Comparison of ENCODE assay signal across 15 cellular contexts in the genomic region with DNA sequence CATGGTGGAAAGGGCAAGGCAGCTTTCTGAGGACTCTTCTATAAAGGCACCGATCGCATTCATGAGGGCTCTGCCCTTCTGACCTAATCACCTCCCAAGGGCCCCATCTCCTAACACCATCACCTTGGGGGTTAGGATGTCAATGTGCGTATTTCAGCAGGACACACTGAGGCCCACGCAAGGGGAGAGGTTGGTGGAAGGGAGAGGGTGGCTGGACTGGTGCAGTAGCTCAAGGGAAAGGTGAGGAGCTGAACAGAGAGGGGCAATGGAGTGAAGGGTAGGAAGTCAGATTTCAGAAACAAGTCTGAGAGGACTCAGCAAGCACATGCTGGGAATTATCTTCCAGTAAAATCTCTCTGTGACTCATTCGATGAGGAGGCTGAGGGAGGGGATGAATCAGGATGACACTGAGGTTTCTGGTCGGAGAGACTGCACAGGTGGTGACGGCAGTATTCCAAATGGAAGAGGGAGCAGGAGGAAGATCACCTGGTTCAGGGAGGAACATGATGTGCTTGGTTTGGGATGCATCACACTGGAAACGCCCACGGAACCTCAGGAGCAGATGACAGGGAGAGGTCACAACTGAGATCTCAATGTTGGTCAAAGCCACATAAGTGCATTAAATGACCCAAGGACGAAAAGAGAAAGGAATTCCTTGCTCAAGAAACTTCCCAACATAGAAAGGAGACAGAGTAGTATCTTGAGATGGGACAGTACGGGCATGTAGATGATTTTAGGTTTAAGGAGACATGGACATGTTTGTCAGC.
A peak's percentile ranks its signal among the peaks of the same experiment; 100 is the strongest.
DNase-seq lines count a peak whose midpoint lies in the region; FAIRE-seq and TF ChIP-seq lines count a peak whose summit lies in the region.
"Had no signal": no experiment of that assay in that cellular context is flagged by ENCODE, and none has a peak within 500 bp of the region (broad histone marks: within the 10 kb centered on the region; RNA-seq: fewer than 3 reads in every experiment).

No MANE protein-coding gene starts in this region.

- peak; percentile 88 for FAIRE-seq in bronchial epithelial cell (lab: Jason Lieb, UNC)

- H3K27ac ChIP-seq in skin epidermis: peak overlapping the region in 20 of 21 experiments; percentile 14 to 83 (median 62)
- H3K27ac ChIP-seq: ascending aorta, tibial nerve had no signal

- no peak overlapping the region for H3K4me3 ChIP-seq in bronchial epithelial cell (ENCODE audit: low read depth, low read length)
- H3K4me3 ChIP-seq in skin epidermis: no peak overlapping the region
- H3K4me3 ChIP-seq: ascending aorta, tibial nerve had no signal

- H3K36me3 ChIP-seq in bronchial epithelial cell (ENCODE audit: control insufficient read depth, insufficient read depth, low read length): no peaks in the 10 kb centered on the region
- H3K36me3 ChIP-seq: ascending aorta, tibial nerve had no signal

- peak; percentile 35 for DNase-seq in GM03348 (ENCODE audit: low spot score)
- DNase-seq in NCI-H226: peak; percentile 10
- DNase-seq in bronchial epithelial cell (ENCODE audit: low read depth): peak; percentile 99
- DNase-seq in stimulated activated CD4-positive, alpha-beta T cell treated with anti-CD3 and anti-CD28 coated beads, Interleukin-4, amount 100 ng/mL, for 24 hours: no peak
- DNase-seq in COR-L47 (lab: John Stamatoyannopoulos, UW): no peak
- no peak for DNase-seq in activated naive CD4-positive, alpha-beta T cell treated with Interleukin-2 at 50 U/mL for 16 hours
- DNase-seq: activated CD4-positive, alpha-beta T cell treated with anti-CD3 and anti-CD28 coated beads, Interleukin-2, amount 50 U/mL, for 1 hour; CD4-positive, alpha-beta memory T cell; NCI-H2081; occipital lobe; SHP77; stimulated activated CD4-positive, alpha-beta T cell treated with anti-CD3 and anti-CD28 coated beads, Interleukin-15, amount 100 ng/mL, for 24 hours had no signal

- no peak for TF ChIP-seq CTCF in bronchial epithelial cell (IDR thresholded peaks at IDR 0.05; ENCODE audit: insufficient read depth, low read length, severe bottlenecking)

- H3K27me3 ChIP-seq in bronchial epithelial cell (ENCODE audit: control insufficient read depth, insufficient read depth, low read length): no peaks in the 10 kb centered on the region
- H3K27me3 ChIP-seq: ascending aorta, tibial nerve had no signal

Comparison
In these comparisons a context has a peak if more than half of its experiments do, and no peak if none do; other contexts are left out.
1. DNase-seq: peak in GM03348 (single experiment), NCI-H226 (single experiment) and bronchial epithelial cell (single experiment); none in stimulated activated CD4-positive, alpha-beta T cell treated with anti-CD3 and anti-CD28 coated beads, Interleukin-4, amount 100 ng/mL, for 24 hours (single experiment), COR-L47 (single experiment) and activated naive CD4-positive, alpha-beta T cell treated with Interleukin-2 at 50 U/mL for 16 hours (single experiment).